8 cellular contexts compared by ENCODE assay signal in genomic region chr19:20167020-20167644, GRCh38. TPM values are rescaled to one million over a fixed set of nuclear protein-coding genes. Genes with fewer than 3 reads are reported as not detected.
DNase-seq lines count a peak whose midpoint lies in the region; ATAC-seq and TF ChIP-seq lines count a peak whose summit lies in the region.

Gene ZNF486, plus strand, starts transcription at chr19:20167214. Its CDS starts 117 bp downstream, at chr19:20167331.

- DNase-seq in GM04504 (ENCODE audit: low read depth) (peak; percentile 93), NCI-H748 treated with DMSO at 0.1 percent for 48 hours (lab: John Stamatoyannopoulos, UW) (peak; percentile 46), activated T-cell treated with anti-CD3 and anti-CD28 coated beads for 4 hours (peak; percentile 82), mucosa of descending colon (peak; percentile 92 to 97 (median 93)), NCI-H1930 (lab: John Stamatoyannopoulos, UW) (no peak)
- peak; percentile 75 to 85 for DNase-seq in stimulated activated CD8-positive, alpha-beta memory T cell treated with anti-CD3 and anti-CD28 coated beads, Interleukin-2, amount 100 ng/mL, for 1 hour (ENCODE audit: low read depth in 2 of 2)

- ATAC-seq in HG02678 (IDR thresholded peaks at IDR 0.05; ENCODE audit: unreplicated experiment): peak; percentile 90
- ATAC-seq in mucosa of descending colon: peak; percentile 98

- H3K27ac ChIP-seq in esophagus (ENCODE audit: low read depth in 2 of 2, low read length in 1 of 2): peak within 1 kb of the TSS; percentile 72 to 91

- intact Hi-C loops in mucosa of descending colon (cut with DNase I, micrococcal nuclease): no loop called here

- 3 to 5% methylated on average over 23 to 25 of the region's 25 CpGs for WGBS in esophagus, 2 donors

- TF ChIP-seq CTCF in mucosa of descending colon (IDR thresholded peaks at IDR 0.05): no peak

- H3K36me3 ChIP-seq in esophagus (ENCODE audit: control insufficient read depth in 2 of 2, insufficient read depth in 2 of 2, low read length in 1 of 2) (no peaks in the 10 kb centered on the region), mucosa of descending colon (ENCODE audit: low read depth) (no peaks in the 10 kb centered on the region)

- no peaks in the 10 kb centered on the region for H3K27me3 ChIP-seq in esophagus (ENCODE audit: control insufficient read depth in 1 of 2, insufficient read depth in 2 of 2, low read length in 2 of 2)

- peak within 1 kb of the TSS; percentile 86 to 87 for H3K4me3 ChIP-seq in esophagus (ENCODE audit: low read depth in 1 of 2, low read length in 2 of 2)
- H3K4me3 ChIP-seq in mucosa of descending colon: peak within 1 kb of the TSS; percentile 34

- H3K4me1 ChIP-seq in esophagus (ENCODE audit: control insufficient read depth in 2 of 2, insufficient read depth in 2 of 2, low read length in 1 of 2) (peaks cover 0 to 4% of the 10 kb centered on the region in 2 donors), mucosa of descending colon (ENCODE audit: low read depth) (no peaks in the 10 kb centered on the region)

- H3K9me3 ChIP-seq in esophagus (ENCODE audit: control insufficient read depth in 2 of 2, insufficient read depth in 1 of 2, low read depth in 1 of 2, low read length in 1 of 2) (no peaks in the 10 kb centered on the region), mucosa of descending colon (no peaks in the 10 kb centered on the region)

RNA-seq across cellular contexts. Expression of gene ZNF486, which starts in this region (rescaled TPM):
- polyA plus RNA-seq in esophagus: 1 to 10 TPM in 1 of 2 donors, under 1 TPM in 1; 0.88 to 1.1 TPM
- 1 to 10 TPM; 3.0 to 4.8 (median 4.8) TPM for total RNA-seq in mucosa of descending colon

Comparison
In these comparisons a context has a peak if more than half of its experiments do, and no peak if none do; other contexts are left out.
1. DNase-seq: peak in GM04504 (single experiment), NCI-H748 treated with DMSO at 0.1 percent for 48 hours (single experiment), activated T-cell treated with anti-CD3 and anti-CD28 coated beads for 4 hours (single experiment), mucosa of descending colon (3 of 3) and stimulated activated CD8-positive, alpha-beta memory T cell treated with anti-CD3 and anti-CD28 coated beads, Interleukin-2, amount 100 ng/mL, for 1 hour (2 of 2); none in NCI-H1930 (0 of 2).